In the genomic region with DNA sequence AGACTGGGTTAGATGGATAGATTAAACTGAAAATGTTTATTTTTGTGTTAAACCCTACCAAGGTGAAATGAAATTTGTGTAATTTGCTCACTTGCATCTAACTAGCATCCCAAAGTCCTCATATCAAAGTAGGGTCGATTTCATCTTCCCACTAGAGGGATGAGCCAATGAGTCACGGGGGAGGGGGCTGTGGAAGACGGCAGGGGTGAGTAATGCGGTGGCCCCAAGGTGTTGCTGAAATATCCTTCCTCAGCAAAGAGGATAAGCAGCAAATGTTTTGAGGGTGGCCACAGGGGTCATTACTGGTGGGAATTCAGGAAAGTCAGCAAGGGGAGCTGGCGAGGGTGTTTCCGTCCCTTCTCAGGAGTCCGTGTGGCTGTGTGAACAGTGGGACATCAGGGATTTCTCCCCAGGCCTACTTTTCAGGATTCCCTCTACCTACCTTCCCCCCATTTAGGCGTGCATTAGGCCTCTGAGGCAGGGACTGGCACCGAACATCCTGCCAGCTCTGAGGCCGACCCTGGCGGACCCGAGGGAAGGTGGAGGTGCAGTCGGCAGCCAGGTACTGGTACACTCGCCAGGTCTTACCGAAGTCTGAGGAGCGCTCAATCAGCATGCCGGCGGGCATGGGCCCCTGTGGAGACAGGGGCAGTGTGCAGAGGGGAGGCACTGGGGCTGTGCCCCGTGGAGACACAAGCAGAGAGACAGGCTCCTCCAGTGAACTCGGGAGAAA, we compare ENCODE assay signal across 15 cellular contexts. TPM values are rescaled to one million over a fixed set of nuclear protein-coding genes. Genes with fewer than 3 reads are reported as not detected.
A peak's percentile ranks its signal among the peaks of the same experiment; 100 is the strongest.
DNase-seq lines count a peak whose midpoint lies in the region; ATAC-seq, FAIRE-seq and TF ChIP-seq lines count a peak whose summit lies in the region.
"Had no signal": no experiment of that assay in that cellular context is flagged by ENCODE, and none has a peak within 500 bp of the region (broad histone marks: within the 10 kb centered on the region; RNA-seq: fewer than 3 reads in every experiment).

No MANE protein-coding gene starts in this region.

- intact Hi-C loops in PC-3 (cut with micrococcal nuclease) = no loop called here

- H3K27ac ChIP-seq in HL-60 (replicated peaks) (peak overlapping the region; percentile 25; the same call in 1 of the 2 replicates), PC-3 (ENCODE audit: low read length) (peak overlapping the region; percentile 14; the same call in 1 of the 2 replicates)
- H3K27ac ChIP-seq: Peyer's patch had no signal

- no peaks in the 10 kb centered on the region for H3K4me1 Mint-ChIP-seq in stimulated activated effector memory CD8-positive, alpha-beta T cell treated with anti-CD3 and anti-CD28 coated beads, Interleukin-12 subunit alpha, Interleukin-12 subunit beta, amount 100 ng/mL, for 72 hours

- no TSS peak for BruUV-seq in PC-3 (replicated peaks; lab: Mats Ljungman, UMichigan)

- peaks cover 14% of the 10 kb centered on the region for H3K79me2 ChIP-seq in PC-3 (ENCODE audit: low read length)

- H3F3A ChIP-seq in PC-3 (ENCODE audit: low read length, unreplicated experiment) = peaks cover 35% of the 10 kb centered on the region

- no peaks in the 10 kb centered on the region for H3K9me3 Mint-ChIP-seq in stimulated activated effector memory CD8-positive, alpha-beta T cell treated with anti-CD3 and anti-CD28 coated beads, Interleukin-12 subunit alpha, Interleukin-12 subunit beta, amount 100 ng/mL, for 72 hours
- H3K9me3 Mint-ChIP-seq: CD4-positive, CD25-positive, alpha-beta regulatory T cell had no signal

- DNase-seq in HL-60 (ENCODE audit: low read depth in 1 of 2, low spot score in 1 of 2) (no peak), PC-3 (no peak), bronchial epithelial cell (ENCODE audit: low read depth) (peak; percentile 53), GM03348 (ENCODE audit: low spot score) (no peak), NCI-H2227 treated with DMSO at 0.1 percent for 48 hours (lab: John Stamatoyannopoulos, UW) (no peak)
- DNase-seq in stimulated activated effector memory CD8-positive, alpha-beta T cell treated with anti-CD3 and anti-CD28 coated beads, Interleukin-12 subunit alpha, Interleukin-12 subunit beta, amount 100 ng/mL, for 72 hours (ENCODE audit: low spot score in 2 of 2) = no peak
- DNase-seq: CD4-positive, CD25-positive, alpha-beta regulatory T cell; KG1; MG63; NCI-H1092 treated with DMSO at 0.1 percent for 48 hours; NCI-H1694; NCI-H524 treated with DMSO at 0.1 percent for 48 hours; Peyer's patch; SIG-M5 had no signal

- no peaks in the 10 kb centered on the region for H3K9me3 ChIP-seq in PC-3 (ENCODE audit: low read length)
- H3K9me3 ChIP-seq: MG63, Peyer's patch had no signal

- no peaks in the 10 kb centered on the region for H3K27me3 ChIP-seq in HL-60 (ENCODE audit: insufficient read depth, poor library complexity, severe bottlenecking)
- H3K27me3 ChIP-seq in PC-3 (ENCODE audit: low read length) = no peaks in the 10 kb centered on the region
- H3K27me3 ChIP-seq in bronchial epithelial cell (ENCODE audit: control insufficient read depth, insufficient read depth, low read length) = no peaks in the 10 kb centered on the region
- H3K27me3 ChIP-seq: MG63, Peyer's patch had no signal

- TF ChIP-seq CTCF in HL-60 (IDR thresholded peaks at IDR 0.05; ENCODE audit: insufficient read depth, low read length) (no peak), PC-3 (conservative IDR thresholded peaks at IDR 0.05; ENCODE audit: low read depth, low read length) (no peak), bronchial epithelial cell (IDR thresholded peaks at IDR 0.05; ENCODE audit: insufficient read depth, low read length, severe bottlenecking) (no peak)

- no peak overlapping the region for H3K4me3 Mint-ChIP-seq in stimulated activated effector memory CD8-positive, alpha-beta T cell treated with anti-CD3 and anti-CD28 coated beads, Interleukin-12 subunit alpha, Interleukin-12 subunit beta, amount 100 ng/mL, for 72 hours
- H3K4me3 Mint-ChIP-seq: CD4-positive, CD25-positive, alpha-beta regulatory T cell had no signal

- peaks cover 4% of the 10 kb centered on the region for H3K36me3 Mint-ChIP-seq in stimulated activated effector memory CD8-positive, alpha-beta T cell treated with anti-CD3 and anti-CD28 coated beads, Interleukin-12 subunit alpha, Interleukin-12 subunit beta, amount 100 ng/mL, for 72 hours

- no peak for FAIRE-seq in bronchial epithelial cell (lab: Jason Lieb, UNC)

- H3K36me3 ChIP-seq in PC-3 (ENCODE audit: low read depth, low read length) = peaks cover 99% of the 10 kb centered on the region
- peaks cover 48% of the 10 kb centered on the region for H3K36me3 ChIP-seq in bronchial epithelial cell (ENCODE audit: control insufficient read depth, insufficient read depth, low read length)
- H3K36me3 ChIP-seq: MG63 had no signal

- no peaks in the 10 kb centered on the region for H3K9me2 ChIP-seq in PC-3 (replicated peaks; ENCODE audit: low read length)

- POLR2A ChIA-PET in PC-3 (lab: Charles Lee; ENCODE audit: unreplicated experiment) = no interaction called here

- H3K4me3 ChIP-seq in HL-60 (replicated peaks; ENCODE audit: insufficient read depth, low read length) (no peak overlapping the region), PC-3 (ENCODE audit: low read length) (no peak overlapping the region), bronchial epithelial cell (ENCODE audit: low read depth, low read length) (no peak overlapping the region)
- H3K4me3 ChIP-seq: MG63, Peyer's patch had no signal

- H4K20me1 ChIP-seq in PC-3 (ENCODE audit: low read length) = peaks cover 45% of the 10 kb centered on the region

- ATAC-seq in PC-3 (no peak; the same call in 1 of the 2 replicates), HG03139 (IDR thresholded peaks at IDR 0.05; ENCODE audit: unreplicated experiment) (no peak)
- peak; percentile 19 for ATAC-seq in stimulated activated effector memory CD8-positive, alpha-beta T cell treated with anti-CD3 and anti-CD28 coated beads, Interleukin-12 subunit alpha, Interleukin-12 subunit beta, amount 100 ng/mL, for 72 hours

- H3K4me1 ChIP-seq in PC-3 (ENCODE audit: insufficient read depth, low read length) = no peaks in the 10 kb centered on the region; the same call in 1 of the 2 replicates

- CTCF ChIA-PET in PC-3 (lab: Charles Lee) = no interaction called here

- no peak overlapping the region for H3K4me2 ChIP-seq in PC-3 (ENCODE audit: low read length)

- no peak overlapping the region for H2AFZ ChIP-seq in PC-3 (ENCODE audit: low read length)

- peak overlapping the region; percentile 78 for H3K27ac Mint-ChIP-seq in stimulated activated effector memory CD8-positive, alpha-beta T cell treated with anti-CD3 and anti-CD28 coated beads, Interleukin-12 subunit alpha, Interleukin-12 subunit beta, amount 100 ng/mL, for 72 hours

- no peak overlapping the region for H3K9ac ChIP-seq in PC-3 (ENCODE audit: low read length)

RNA-seq across cellular contexts. Expression of a gene that starts 18.1 kb away (rescaled TPM):
- total RNA-seq in PC-3 (2014; rRNA removed) (473 and 650 TPM in 2 replicates), bronchial epithelial cell (1,162 and 3,106 TPM in 2 replicates)

RNA-seq across cellular contexts. Expression of a gene that starts 41.0 kb away (rescaled TPM):
- total RNA-seq in PC-3 (2014; rRNA removed) (620 and 723 TPM in 2 replicates), bronchial epithelial cell (301 and 418 TPM in 2 replicates)
- total RNA-seq: CD4-positive, CD25-positive, alpha-beta regulatory T cell had no signal

RNA-seq across cellular contexts. Expression of a gene that starts 50.7 kb away (rescaled TPM):
- total RNA-seq in PC-3 (2014; rRNA removed) (not detected in 2 replicates), bronchial epithelial cell (not detected in 2 replicates)
- total RNA-seq: CD4-positive, CD25-positive, alpha-beta regulatory T cell; Peyer's patch had no signal
